In the genomic region with DNA sequence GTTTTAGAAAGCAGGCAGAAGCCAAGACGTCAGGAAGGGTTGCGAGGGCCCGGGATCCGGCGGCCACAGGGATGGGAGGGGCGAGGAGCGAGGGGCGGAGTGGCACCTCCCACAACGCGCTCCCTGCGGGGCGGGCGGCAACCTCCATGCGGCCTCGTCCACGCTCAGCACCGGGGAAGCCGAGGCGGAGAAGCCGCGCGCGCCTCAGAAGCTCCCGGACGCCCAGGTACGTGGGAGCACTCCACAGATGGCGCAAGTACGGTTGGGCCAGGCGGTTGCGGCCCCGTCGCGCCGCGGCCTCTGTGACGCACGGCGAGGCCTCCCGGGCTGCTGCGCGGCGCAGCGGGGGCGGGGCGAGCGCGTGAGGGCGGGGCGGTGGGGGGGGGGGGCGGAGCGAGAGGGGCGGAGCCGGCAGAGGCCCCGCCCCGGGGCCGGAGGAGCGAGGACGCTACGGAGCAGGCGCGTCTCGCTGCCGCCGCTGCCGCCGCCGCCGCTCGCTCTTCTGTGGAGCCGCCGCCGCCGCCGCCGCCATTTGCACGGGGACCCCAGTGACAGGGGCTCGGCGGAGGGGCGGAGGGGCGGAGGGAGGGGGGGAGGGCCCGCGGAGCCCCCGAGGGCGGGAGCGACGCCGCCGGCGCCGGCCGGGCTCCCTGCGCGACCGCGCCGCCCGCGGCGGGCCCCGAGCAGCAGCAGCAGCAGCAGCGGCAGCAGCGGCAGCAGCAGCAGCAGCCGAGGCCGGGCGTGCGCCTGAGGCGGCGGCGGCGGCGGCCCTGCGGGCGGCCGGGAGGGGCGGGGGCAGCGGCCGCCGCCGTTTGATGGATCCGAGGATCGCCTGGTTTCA, we compare ENCODE assay signal across 8 cellular contexts. TPM values are rescaled to one million over a fixed set of nuclear protein-coding genes. Genes with fewer than 3 reads are reported as not detected.
DNase-seq lines count a peak whose midpoint lies in the region; ATAC-seq and TF ChIP-seq lines count a peak whose summit lies in the region.

Gene TENT4B, plus strand, starts transcription at position 500 of the 841 bp plus-strand sequence. Its CDS starts 316 bp downstream, at position 816.

- H3K79me2 ChIP-seq in hepatocyte: peaks cover 39% of the 10 kb centered on the region

- TF ChIP-seq CTCF in astrocyte of the cerebellum (IDR thresholded peaks at IDR 0.05; ENCODE audit: low read depth, low read length, missing control alignments): no peak
- TF ChIP-seq CTCF in hepatocyte (IDR thresholded peaks at IDR 0.05; ENCODE audit: poor library complexity): no peak
- no peak for TF ChIP-seq CTCF in retinal pigment epithelial cell (conservative IDR thresholded peaks at IDR 0.05; ENCODE audit: low read depth, low read length)

- peak; percentile 82 for ATAC-seq in GM18502 (IDR thresholded peaks at IDR 0.05; ENCODE audit: poor library complexity, unreplicated experiment)
- peak; percentile 73 for ATAC-seq in HG02623 (IDR thresholded peaks at IDR 0.05; ENCODE audit: unreplicated experiment)

- peak within 1 kb of the TSS; percentile 63 for H3K4me3 ChIP-seq in astrocyte of the cerebellum (ENCODE audit: low read depth, low read length)
- H3K4me3 ChIP-seq in hepatocyte: peak within 1 kb of the TSS; percentile 92
- H3K4me3 ChIP-seq in retinal pigment epithelial cell (ENCODE audit: low read length): peak within 1 kb of the TSS; percentile 75

- peak within 1 kb of the TSS; percentile 98 for H3K4me2 ChIP-seq in hepatocyte

- no peaks in the 10 kb centered on the region for H3K9me3 ChIP-seq in hepatocyte (ENCODE audit: low read depth)

- WGBS in hepatocyte (ENCODE audit: low lambda C conversion rate, missing lambda C conversion rate): 2% methylated on average over 34 of the region's 121 CpGs

- H3K36me3 ChIP-seq in hepatocyte (replicated peaks; ENCODE audit: insufficient read depth, low read depth): no peaks in the 10 kb centered on the region

- peaks cover 41% of the 10 kb centered on the region for H4K20me1 ChIP-seq in hepatocyte (ENCODE audit: insufficient read depth, poor library complexity, severe bottlenecking)

- DNase-seq in NCI-H1092 (lab: John Stamatoyannopoulos, UW) (peak; percentile 60), T1000 (lab: John Stamatoyannopoulos, UW) (peak; percentile 76), astrocyte of the cerebellum (ENCODE audit: low read depth) (peak; percentile 48), hepatocyte (ENCODE audit: low spot score) (peak; percentile 91), retinal pigment epithelial cell (ENCODE audit: low read depth) (peak; percentile 34), OCI-M2 (lab: John Stamatoyannopoulos, UW; ENCODE audit: unreplicated experiment) (no peak)

- peaks cover 7% of the 10 kb centered on the region for H3K4me1 ChIP-seq in hepatocyte (ENCODE audit: insufficient read depth)

- in situ Hi-C loops in astrocyte of the cerebellum (cut with HindIII; ENCODE audit: low sequenced_read_pairs): no loop called here

- peak within 1 kb of the TSS; percentile 97 for H2AFZ ChIP-seq in hepatocyte

- no peaks in the 10 kb centered on the region for H3K9me2 ChIP-seq in hepatocyte (replicated peaks; ENCODE audit: insufficient read depth)

- no peaks in the 10 kb centered on the region for H3K27me3 ChIP-seq in hepatocyte

- H3K27ac ChIP-seq in hepatocyte: peak within 1 kb of the TSS; percentile 99

RNA-seq across cellular contexts. Expression of gene TENT4B, which starts in this region (rescaled TPM):
- total RNA-seq in hepatocyte: 14.8 and 16.3 TPM in 2 replicates
- 6.7 and 7.7 TPM in 2 replicates for polyA plus RNA-seq in hepatocyte
